ENCODE assay signal across 1 cellular context in the genomic region with DNA sequence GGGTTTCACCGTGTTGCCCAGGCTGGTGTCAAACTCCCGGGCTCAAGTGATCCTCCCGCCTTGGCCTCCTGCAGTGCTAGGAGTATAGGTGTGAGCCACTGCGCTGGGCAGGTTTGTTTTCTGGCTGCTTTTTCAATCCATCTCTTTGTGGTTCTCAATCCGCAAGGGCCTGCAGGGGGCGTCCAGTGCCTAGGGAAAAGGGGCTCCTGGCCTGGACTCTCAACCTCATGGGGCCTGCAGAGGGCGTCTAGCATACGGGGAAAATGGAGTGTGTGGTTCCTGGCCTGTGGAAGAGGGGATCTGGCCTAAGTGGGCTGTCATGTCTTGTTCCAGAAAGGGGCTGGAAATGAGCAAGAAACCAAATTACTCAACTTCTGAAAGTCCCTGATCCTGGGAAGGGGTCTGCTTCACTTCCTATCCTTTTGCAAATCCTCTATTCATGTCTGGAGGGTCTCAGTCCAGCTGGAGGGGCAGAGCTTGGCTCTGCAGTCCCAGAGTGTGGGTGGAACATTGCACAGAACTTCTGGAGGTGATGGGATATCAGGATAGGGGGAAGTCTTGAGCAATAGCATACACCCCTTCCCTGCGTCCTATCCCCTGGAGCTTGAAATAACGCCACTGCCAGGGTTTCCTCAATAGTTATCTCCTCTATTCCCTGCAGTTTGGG.
TF ChIP-seq lines count a peak whose summit lies in the region.

No MANE protein-coding gene starts in this region.

TF ChIP-seq in WTC11, 78 proteins besides CTCF, POLR2A, EP300 and RAD21 (continued from another document):
- TF ChIP-seq, protein P1, sequence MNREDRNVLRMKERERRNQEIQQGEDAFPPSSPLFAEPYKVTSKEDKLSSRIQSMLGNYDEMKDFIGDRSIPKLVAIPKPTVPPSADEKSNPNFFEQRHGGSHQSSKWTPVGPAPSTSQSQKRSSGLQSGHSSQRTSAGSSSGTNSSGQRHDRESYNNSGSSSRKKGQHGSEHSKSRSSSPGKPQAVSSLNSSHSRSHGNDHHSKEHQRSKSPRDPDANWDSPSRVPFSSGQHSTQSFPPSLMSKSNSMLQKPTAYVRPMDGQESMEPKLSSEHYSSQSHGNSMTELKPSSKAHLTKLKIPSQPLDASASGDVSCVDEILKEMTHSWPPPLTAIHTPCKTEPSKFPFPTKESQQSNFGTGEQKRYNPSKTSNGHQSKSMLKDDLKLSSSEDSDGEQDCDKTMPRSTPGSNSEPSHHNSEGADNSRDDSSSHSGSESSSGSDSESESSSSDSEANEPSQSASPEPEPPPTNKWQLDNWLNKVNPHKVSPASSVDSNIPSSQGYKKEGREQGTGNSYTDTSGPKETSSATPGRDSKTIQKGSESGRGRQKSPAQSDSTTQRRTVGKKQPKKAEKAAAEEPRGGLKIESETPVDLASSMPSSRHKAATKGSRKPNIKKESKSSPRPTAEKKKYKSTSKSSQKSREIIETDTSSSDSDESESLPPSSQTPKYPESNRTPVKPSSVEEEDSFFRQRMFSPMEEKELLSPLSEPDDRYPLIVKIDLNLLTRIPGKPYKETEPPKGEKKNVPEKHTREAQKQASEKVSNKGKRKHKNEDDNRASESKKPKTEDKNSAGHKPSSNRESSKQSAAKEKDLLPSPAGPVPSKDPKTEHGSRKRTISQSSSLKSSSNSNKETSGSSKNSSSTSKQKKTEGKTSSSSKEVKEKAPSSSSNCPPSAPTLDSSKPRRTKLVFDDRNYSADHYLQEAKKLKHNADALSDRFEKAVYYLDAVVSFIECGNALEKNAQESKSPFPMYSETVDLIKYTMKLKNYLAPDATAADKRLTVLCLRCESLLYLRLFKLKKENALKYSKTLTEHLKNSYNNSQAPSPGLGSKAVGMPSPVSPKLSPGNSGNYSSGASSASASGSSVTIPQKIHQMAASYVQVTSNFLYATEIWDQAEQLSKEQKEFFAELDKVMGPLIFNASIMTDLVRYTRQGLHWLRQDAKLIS (CRISPR knock-in tag; IDR thresholded peaks at IDR 0.05; ENCODE audit: borderline replicate concordance) = no peak
- peak; percentile 39; the same call in 1 of the 2 replicates for TF ChIP-seq SP1 (CRISPR knock-in tag; conservative IDR thresholded peaks at IDR 0.05)
